1 cellular context compared by ENCODE assay signal in genomic region chr3:179175358-179175757, GRCh38.
TF ChIP-seq lines count a peak whose summit lies in the region.

No MANE protein-coding gene starts in this region.

TF ChIP-seq in HepG2, 621 proteins besides CTCF, POLR2A, EP300 and RAD21 (continued from another document):
- TF ChIP-seq HNRNPLL (IDR thresholded peaks at IDR 0.05; ENCODE audit: low read depth, low read length, poor library complexity, severe bottlenecking) (no peak), ZNF572 (CRISPR knock-in tag; IDR thresholded peaks at IDR 0.05) (no peak), MIER3 (CRISPR knock-in tag; IDR thresholded peaks at IDR 0.05; ENCODE audit: borderline replicate concordance) (no peak), PRDM10 (CRISPR knock-in tag; IDR thresholded peaks at IDR 0.05; ENCODE audit: low read depth) (no peak), EZH2 (conservative IDR thresholded peaks at IDR 0.05; ENCODE audit: low read depth, low read length) (no peak), ZNF83 (CRISPR knock-in tag; IDR thresholded peaks at IDR 0.05; ENCODE audit: borderline replicate concordance) (no peak), ZNF703 (CRISPR knock-in tag; IDR thresholded peaks at IDR 0.05; ENCODE audit: borderline replicate concordance) (no peak), ZBTB44 (CRISPR knock-in tag; IDR thresholded peaks at IDR 0.05) (no peak), NFYB (CRISPR knock-in tag; IDR thresholded peaks at IDR 0.05) (no peak), TBX3 (IDR thresholded peaks at IDR 0.05; ENCODE audit: borderline replicate concordance) (no peak), CEBPB (IDR thresholded peaks at IDR 0.05; ENCODE audit: borderline replicate concordance, low read depth, low read length) (no peak), MED13 (CRISPR knock-in tag; IDR thresholded peaks at IDR 0.05) (no peak), FOXO1 (CRISPR knock-in tag; IDR thresholded peaks at IDR 0.05) (no peak), ATF7-NPFF (CRISPR knock-in tag; IDR thresholded peaks at IDR 0.05; ENCODE audit: low read depth) (no peak)
- TF ChIP-seq, protein P1, sequence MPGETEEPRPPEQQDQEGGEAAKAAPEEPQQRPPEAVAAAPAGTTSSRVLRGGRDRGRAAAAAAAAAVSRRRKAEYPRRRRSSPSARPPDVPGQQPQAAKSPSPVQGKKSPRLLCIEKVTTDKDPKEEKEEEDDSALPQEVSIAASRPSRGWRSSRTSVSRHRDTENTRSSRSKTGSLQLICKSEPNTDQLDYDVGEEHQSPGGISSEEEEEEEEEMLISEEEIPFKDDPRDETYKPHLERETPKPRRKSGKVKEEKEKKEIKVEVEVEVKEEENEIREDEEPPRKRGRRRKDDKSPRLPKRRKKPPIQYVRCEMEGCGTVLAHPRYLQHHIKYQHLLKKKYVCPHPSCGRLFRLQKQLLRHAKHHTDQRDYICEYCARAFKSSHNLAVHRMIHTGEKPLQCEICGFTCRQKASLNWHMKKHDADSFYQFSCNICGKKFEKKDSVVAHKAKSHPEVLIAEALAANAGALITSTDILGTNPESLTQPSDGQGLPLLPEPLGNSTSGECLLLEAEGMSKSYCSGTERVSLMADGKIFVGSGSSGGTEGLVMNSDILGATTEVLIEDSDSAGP (CRISPR knock-in tag; IDR thresholded peaks at IDR 0.05; ENCODE audit: borderline replicate concordance), result no peak
